In the genomic region with DNA sequence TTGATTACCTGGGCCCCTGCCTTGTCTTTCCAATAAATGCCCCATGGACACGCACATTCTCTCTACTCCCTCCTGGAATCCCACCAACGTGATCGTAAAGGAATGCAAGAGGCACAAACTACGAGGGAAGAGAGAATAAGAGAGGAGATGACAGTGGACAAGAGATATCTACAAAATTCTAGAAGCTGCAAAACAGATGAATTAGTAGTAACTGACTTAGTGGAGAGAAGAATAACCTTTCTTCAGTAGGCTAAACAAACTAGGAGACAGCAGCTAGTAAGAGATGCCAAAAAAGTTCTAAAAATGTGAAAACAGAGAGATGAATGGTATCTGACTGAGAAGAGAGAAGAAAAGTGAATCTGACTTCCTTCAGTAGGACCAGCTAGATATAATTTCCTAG, we compare ENCODE assay signal across 4 cellular contexts. TPM values are rescaled to one million over a fixed set of nuclear protein-coding genes. Genes with fewer than 3 reads are reported as not detected.
"Had no signal": no experiment of that assay in that cellular context is flagged by ENCODE, and none has a peak within 500 bp of the region (broad histone marks: within the 10 kb centered on the region; RNA-seq: fewer than 3 reads in every experiment).

No MANE protein-coding gene starts in this region.

- H3K4me3 ChIP-seq: GM12878 had no signal

- ATAC-seq: GM12878 had no signal

- DNase-seq: GDM1, GF-D8 had no signal

RNA-seq across cellular contexts. Expression of gene MYCN, which starts 43.5 kb away (rescaled TPM):
- total RNA-seq: G401, GM12878 had no signal
- polyA plus RNA-seq: GM12878 had no signal
